In genomic region chr10:26890956-26891355, GRCh38 we compare ENCODE assay signal across 8 cellular contexts. TPM values are rescaled to one million over a fixed set of nuclear protein-coding genes. Genes with fewer than 3 reads are reported as not detected.
DNase-seq lines count a peak whose midpoint lies in the region; ATAC-seq and TF ChIP-seq lines count a peak whose summit lies in the region.

No MANE protein-coding gene starts in this region.

- peak in 2 of 3 donors; percentile 21 to 42 for TF ChIP-seq CTCF in breast epithelium (IDR thresholded peaks at IDR 0.05)
- TF ChIP-seq CTCF in liver (IDR thresholded peaks at IDR 0.05; ENCODE audit: low read depth, low read length, missing input control), result peak; percentile 32

- H3K27me3 Mint-ChIP-seq in stimulated activated naive B cell treated with anti-CD40 and anti-IgM and Interleukin-4, amounts not matched to agents 10 μg/mL and 1 μg/mL and 100 μg/mL, for 72 hours, result peaks cover 1 to 12% of the 10 kb centered on the region in 2 donors

- no peak for TF ChIP-seq POLR2A in breast epithelium (IDR thresholded peaks at IDR 0.05)

- H3K27me3 ChIP-seq in SJSA1 (replicated peaks) (no peaks in the 10 kb centered on the region), breast epithelium (no peaks in the 10 kb centered on the region), liver (ENCODE audit: control insufficient read depth in 4 of 4, insufficient read depth in 4 of 4, low read length in 3 of 4) (no peaks in the 10 kb centered on the region)

- intact Hi-C loops in breast epithelium (cut with DNase I; ENCODE audit: low total_unique reads), result no loop called here

- peaks cover 4 to 6% of the 10 kb centered on the region in 2 donors for H3K4me1 Mint-ChIP-seq in stimulated activated naive B cell treated with anti-CD40 and anti-IgM and Interleukin-4, amounts not matched to agents 10 μg/mL and 1 μg/mL and 100 μg/mL, for 72 hours

- peak; percentile 68 to 88 for TF ChIP-seq RAD21 in liver (IDR thresholded peaks at IDR 0.05)

- no peaks in the 10 kb centered on the region for H3K9me3 ChIP-seq in SJSA1 (replicated peaks)
- H3K9me3 ChIP-seq in breast epithelium, result no peaks in the 10 kb centered on the region
- H3K9me3 ChIP-seq in liver (ENCODE audit: control insufficient read depth in 4 of 4, low read length in 3 of 4), result no peaks in the 10 kb centered on the region

- H3K36me3 Mint-ChIP-seq in stimulated activated naive B cell treated with anti-CD40 and anti-IgM and Interleukin-4, amounts not matched to agents 10 μg/mL and 1 μg/mL and 100 μg/mL, for 72 hours, result no peaks in the 10 kb centered on the region

- H3K4me1 ChIP-seq in SJSA1 (replicated peaks) (no peaks in the 10 kb centered on the region), breast epithelium (no peaks in the 10 kb centered on the region), liver (ENCODE audit: control insufficient read depth in 4 of 4, insufficient read depth in 4 of 4, low read length in 3 of 4) (no peaks in the 10 kb centered on the region)

- H3K4me3 ChIP-seq in Jurkat, Clone E6-1 (ENCODE audit: low read length), result no peak overlapping the region
- no peak overlapping the region for H3K4me3 ChIP-seq in SJSA1
- H3K4me3 ChIP-seq in breast epithelium, result no peak overlapping the region
- no peak overlapping the region for H3K4me3 ChIP-seq in liver (ENCODE audit: low read depth in 1 of 3, low read length in 3 of 3)

- H3K9ac ChIP-seq in liver (ENCODE audit: low read depth in 1 of 2, low read length in 2 of 2), result no peak overlapping the region

- H3K27ac Mint-ChIP-seq in stimulated activated naive B cell treated with anti-CD40 and anti-IgM and Interleukin-4, amounts not matched to agents 10 μg/mL and 1 μg/mL and 100 μg/mL, for 72 hours, result no peak overlapping the region

- no peaks in the 10 kb centered on the region for H3K36me3 ChIP-seq in SJSA1
- no peaks in the 10 kb centered on the region for H3K36me3 ChIP-seq in breast epithelium
- no peaks in the 10 kb centered on the region for H3K36me3 ChIP-seq in liver (ENCODE audit: control insufficient read depth in 4 of 4, insufficient read depth in 3 of 4, low read depth in 1 of 4, low read length in 3 of 4)

- H3K27ac ChIP-seq in SJSA1 (no peak overlapping the region), breast epithelium (no peak overlapping the region), liver (ENCODE audit: low read depth in 1 of 2, low read length in 2 of 2) (no peak overlapping the region)

- WGBS in liver, result 80% methylated on average over 5 of the region's 5 CpGs

- peak; percentile 48 to 53 for ATAC-seq in stimulated activated naive B cell treated with anti-CD40 and anti-IgM and Interleukin-4, amounts not matched to agents 10 μg/mL and 1 μg/mL and 100 μg/mL, for 72 hours (replicated peaks)
- no peak for ATAC-seq in GM19395 (IDR thresholded peaks at IDR 0.05; ENCODE audit: unreplicated experiment)

- DNase-seq in Daoy (ENCODE audit: low read depth) (peak; percentile 49), SJSA1 (ENCODE audit: low read depth in 1 of 2, low spot score in 2 of 2) (peak; percentile 12 to 56), breast epithelium (ENCODE audit: low spot score in 2 of 2) (no peak), NCI-H1930 (lab: John Stamatoyannopoulos, UW) (no peak)
- DNase-seq in Jurkat, Clone E6-1 (ENCODE audit: low read depth, low spot score), result peak; percentile 36
- DNase-seq in stimulated activated naive B cell treated with anti-CD40 and anti-IgM and Interleukin-4, amounts not matched to agents 10 μg/mL and 1 μg/mL and 100 μg/mL, for 72 hours, result peak; percentile 23

- no peak overlapping the region for H3K4me3 Mint-ChIP-seq in stimulated activated naive B cell treated with anti-CD40 and anti-IgM and Interleukin-4, amounts not matched to agents 10 μg/mL and 1 μg/mL and 100 μg/mL, for 72 hours

- H3K9me3 Mint-ChIP-seq in stimulated activated naive B cell treated with anti-CD40 and anti-IgM and Interleukin-4, amounts not matched to agents 10 μg/mL and 1 μg/mL and 100 μg/mL, for 72 hours, result peaks cover 4 to 9% of the 10 kb centered on the region in 2 donors

TF ChIP-seq in liver, 16 proteins besides CTCF, POLR2A, EP300 and RAD21:
- TF ChIP-seq NR2F2 (IDR thresholded peaks at IDR 0.05) (no peak), GABPA (IDR thresholded peaks at IDR 0.05 in 1 of 2, conservative IDR thresholded peaks at IDR 0.05 in 1 of 2) (no peak), RXRA (IDR thresholded peaks at IDR 0.05) (no peak), ZBTB33 (IDR thresholded peaks at IDR 0.05) (no peak), EGR1 (IDR thresholded peaks at IDR 0.05; ENCODE audit: low read depth in 2 of 2) (no peak), ATF3 (IDR thresholded peaks at IDR 0.05) (no peak), TAF1 (conservative IDR thresholded peaks at IDR 0.05) (no peak), JUND (IDR thresholded peaks at IDR 0.05) (no peak), MAX (IDR thresholded peaks at IDR 0.05) (no peak), FOXA1 (IDR thresholded peaks at IDR 0.05) (no peak), YY1 (IDR thresholded peaks at IDR 0.05) (no peak)

RNA-seq across cellular contexts. Expression of gene ABI1, which starts 30.2 kb away (rescaled TPM):
- 31.2 and 34.4 TPM in 2 replicates for total RNA-seq in Daoy (2014; rRNA removed; shearing (Covaris generic))
- polyA plus RNA-seq in Jurkat, Clone E6-1 (2012; ENCODE audit: insufficient read depth, insufficient read length), result 45.2 TPM
- total RNA-seq in SJSA1 (2014; rRNA removed; shearing (Covaris generic)), result 39.4 and 62.5 TPM in 2 replicates
- total RNA-seq in breast epithelium (10 to 100 TPM; 50.5 to 75.7 (median 56.6) TPM), liver (10 to 100 TPM; 14.7 to 18.3 TPM)
- 10 to 100 TPM; 10.7 to 13.9 TPM for polyA plus RNA-seq in liver

Comparison
In these comparisons a context has a peak if more than half of its experiments do, and no peak if none do; other contexts are left out.
1. DNase-seq: peak in Daoy (single experiment), Jurkat, Clone E6-1 (single experiment), SJSA1 (2 of 2) and stimulated activated naive B cell treated with anti-CD40 and anti-IgM and Interleukin-4, amounts not matched to agents 10 μg/mL and 1 μg/mL and 100 μg/mL, for 72 hours (single experiment); none in breast epithelium (0 of 2) and NCI-H1930 (0 of 2).